In genomic region chr6:157587127-157587729, GRCh38 we compare ENCODE assay signal across 25 cellular contexts.
"Had no signal": no experiment of that assay in that cellular context is flagged by ENCODE, and none has a peak within 500 bp of the region (broad histone marks: within the 10 kb centered on the region; RNA-seq: fewer than 3 reads in every experiment).

No MANE protein-coding gene starts in this region.

- H3K4me1 Mint-ChIP-seq: activated CD4-positive, alpha-beta memory T cell treated with anti-CD3 and anti-CD28 coated beads, Interleukin-2, amount 10 ng/mL, durations not matched to agents 7 days and 5 days; activated CD4-positive, alpha-beta T cell treated with anti-CD3 and anti-CD28 coated beads for 36 hours; T-helper 17 cell had no signal

- H3K4me3 Mint-ChIP-seq: activated CD4-positive, alpha-beta memory T cell treated with anti-CD3 and anti-CD28 coated beads, Interleukin-2, amount 10 ng/mL, durations not matched to agents 7 days and 5 days; activated CD4-positive, alpha-beta T cell treated with anti-CD3 and anti-CD28 coated beads for 36 hours; activated naive CD4-positive, alpha-beta T cell treated with anti-CD3 and anti-CD28 coated beads, Interleukin-2, amount 50 U/mL, for 24 hours; T-helper 17 cell had no signal

- FAIRE-seq: bronchial epithelial cell, RCC 7860 had no signal

- ATAC-seq: activated CD4-positive, alpha-beta T cell treated with anti-CD3 and anti-CD28 coated beads for 36 hours; PC-3; T-helper 17 cell had no signal

- DNase-seq: activated CD4-positive, alpha-beta memory T cell treated with anti-CD3 and anti-CD28 coated beads, Interleukin-2, amount 10 ng/mL, durations not matched to agents 7 days and 5 days; activated CD4-positive, alpha-beta T cell treated with anti-CD3 and anti-CD28 coated beads for 36 hours; activated CD4-positive, alpha-beta T cell treated with anti-CD3 and anti-CD28 coated beads, Interleukin-2, amount 50 U/mL, for 1 hour; activated CD8-positive, alpha-beta memory T cell treated with anti-CD3 and anti-CD28 coated beads, Interleukin-2, amount 50 U/mL, for 4 hours; activated effector memory CD4-positive, alpha-beta T cell treated with Interleukin-2 at 50 U/mL for 16 hours; activated naive CD4-positive, alpha-beta T cell; activated T-cell treated with anti-CD3 and anti-CD28 coated beads, Interleukin-2, amount 50 U/mL, for 1 hour; aorta; central memory CD4-positive, alpha-beta T cell; IMR-90; KBM-7; NCI-H1092; NCI-H1417; NCI-H2029; NCI-H2107; NCI-H446; NCI-H524; PC-3; SIG-M5; T-helper 17 cell; T1000 had no signal

- H3K27ac Mint-ChIP-seq: activated CD4-positive, alpha-beta memory T cell treated with anti-CD3 and anti-CD28 coated beads, Interleukin-2, amount 10 ng/mL, durations not matched to agents 7 days and 5 days; activated CD4-positive, alpha-beta T cell treated with anti-CD3 and anti-CD28 coated beads for 36 hours; activated naive CD4-positive, alpha-beta T cell treated with anti-CD3 and anti-CD28 coated beads, Interleukin-2, amount 50 U/mL, for 24 hours; T-helper 17 cell had no signal

- H3K27me3 Mint-ChIP-seq: activated CD4-positive, alpha-beta T cell treated with anti-CD3 and anti-CD28 coated beads for 36 hours; activated naive CD4-positive, alpha-beta T cell treated with anti-CD3 and anti-CD28 coated beads, Interleukin-2, amount 50 U/mL, for 24 hours; T-helper 17 cell had no signal

- H3K36me3 ChIP-seq: WERI-Rb-1 had no signal
